In genomic region chr1:204564835-204565234, GRCh38 we compare ENCODE assay signal across 9 cellular contexts. TPM values are rescaled to one million over a fixed set of nuclear protein-coding genes. Genes with fewer than 3 reads are reported as not detected.
DNase-seq lines count a peak whose midpoint lies in the region; ATAC-seq and TF ChIP-seq lines count a peak whose summit lies in the region.
"Had no signal": no experiment of that assay in that cellular context is flagged by ENCODE, and none has a peak within 500 bp of the region (broad histone marks: within the 10 kb centered on the region; RNA-seq: fewer than 3 reads in every experiment).

No MANE protein-coding gene starts in this region.

- no peaks in the 10 kb centered on the region for H3K27me3 ChIP-seq in HCT116 (ENCODE audit: insufficient read depth, low read length)
- H3K27me3 ChIP-seq: neural progenitor cell had no signal

- no peak overlapping the region for H3K27ac ChIP-seq in HCT116 (ENCODE audit: low read depth, low read length)
- H3K27ac ChIP-seq: neural progenitor cell had no signal

- H3K9ac ChIP-seq in HCT116 (ENCODE audit: low read length), result no peak overlapping the region
- H3K9ac ChIP-seq: neural progenitor cell had no signal

- no peak for TF ChIP-seq RAD21 in HCT116 (IDR thresholded peaks at IDR 0.05; ENCODE audit: low read depth)

- POLR2A ChIA-PET in activated CD4-positive, alpha-beta T cell treated with anti-CD3 and anti-CD28 coated beads for 36 hours (lab: Charles Lee), result interaction anchor here (1.3 kb wide), 1 partner anchor 199 kb away, joined by 5 read pairs; no protein-coding TSS in a partner anchor
- POLR2A ChIA-PET in HCT116 (lab: Charles Lee), result interaction anchor here (1.1 to 1.3 kb wide), 2 partner anchors 240 to 242 kb away, joined by 4 to 6 read pairs; no protein-coding TSS in a partner anchor

- CTCF ChIA-PET in activated CD4-positive, alpha-beta T cell treated with anti-CD3 and anti-CD28 coated beads for 36 hours (lab: Charles Lee), result interaction anchor here (0.9 to 6.8 kb wide), 21 partner anchors 8 to 256 kb away, joined by 3 to 126 read pairs (median 5); no protein-coding TSS in a partner anchor
- CTCF ChIA-PET in HCT116 (lab: Charles Lee), result interaction anchor here (1.3 to 5.8 kb wide), 6 partner anchors 196 to 377 kb away, joined by 6 to 192 read pairs (median 18); no protein-coding TSS in a partner anchor

- intact Hi-C loops in activated CD4-positive, alpha-beta T cell treated with anti-CD3 and anti-CD28 coated beads for 36 hours (cut with DNase I, micrococcal nuclease), result loop anchor here (1.0 to 5.0 kb wide), 4 partner anchors 44 to 242 kb away; partner anchors contain the start of gene MDM4 (in 1 of the 2)
- intact Hi-C loops in HCT116 (cut with micrococcal nuclease), result loop anchor here (1.0 to 10.0 kb wide), 3 partner anchors 200 to 380 kb away; no protein-coding TSS in a partner anchor

- no peaks in the 10 kb centered on the region for H3K27me3 Mint-ChIP-seq in activated CD4-positive, alpha-beta T cell treated with anti-CD3 and anti-CD28 coated beads for 36 hours
- H3K27me3 Mint-ChIP-seq in progenitor cell of endocrine pancreas, result no peaks in the 10 kb centered on the region

- no peaks in the 10 kb centered on the region for H3K9me3 ChIP-seq in HCT116 (ENCODE audit: control insufficient read depth in 1 of 2, insufficient read depth in 1 of 2, low read depth in 1 of 2, low read length in 2 of 2)

- H3K36me3 Mint-ChIP-seq in activated CD4-positive, alpha-beta T cell treated with anti-CD3 and anti-CD28 coated beads for 36 hours (ENCODE audit: low read depth), result peaks cover 20% of the 10 kb centered on the region
- peaks cover 11% of the 10 kb centered on the region for H3K36me3 Mint-ChIP-seq in progenitor cell of endocrine pancreas (ENCODE audit: insufficient read depth)
- H3K36me3 Mint-ChIP-seq: neural progenitor cell had no signal

- peaks cover 16 to 34% of the 10 kb centered on the region in 2 experiments for H3K4me1 ChIP-seq in HCT116 (ENCODE audit: control insufficient read depth in 1 of 2, insufficient read depth in 2 of 2, low read length in 2 of 2)

- H3K36me3 ChIP-seq in HCT116 (ENCODE audit: control insufficient read depth in 1 of 2, insufficient read depth in 2 of 2, low read length in 2 of 2), result no peaks in the 10 kb centered on the region
- H3K36me3 ChIP-seq: neural progenitor cell had no signal

- H3K4me3 Mint-ChIP-seq in activated CD4-positive, alpha-beta T cell treated with anti-CD3 and anti-CD28 coated beads for 36 hours, result no peak overlapping the region
- H3K4me3 Mint-ChIP-seq in progenitor cell of endocrine pancreas (ENCODE audit: low read depth), result no peak overlapping the region
- H3K4me3 Mint-ChIP-seq: neural progenitor cell had no signal

- peak overlapping the region; percentile 55 for H3K27ac Mint-ChIP-seq in activated CD4-positive, alpha-beta T cell treated with anti-CD3 and anti-CD28 coated beads for 36 hours
- peak overlapping the region; percentile 59 for H3K27ac Mint-ChIP-seq in progenitor cell of endocrine pancreas
- H3K27ac Mint-ChIP-seq: neural progenitor cell had no signal

- no peak overlapping the region for H2AFZ ChIP-seq in HCT116 (ENCODE audit: low read depth, low read length, poor library complexity, severe bottlenecking)
- H2AFZ ChIP-seq: neural progenitor cell had no signal

- H4K20me1 ChIP-seq in HCT116 (ENCODE audit: insufficient read depth), result no peaks in the 10 kb centered on the region

- TF ChIP-seq CTCF in HCT116 (IDR thresholded peaks at IDR 0.05 in 2 of 3, conservative IDR thresholded peaks at IDR 0.05 in 1 of 3; ENCODE audit: borderline replicate concordance in 1 of 3, insufficient read depth in 1 of 3, low read depth in 2 of 3, low read length in 2 of 3) (no peak), progenitor cell of endocrine pancreas (IDR thresholded peaks at IDR 0.05; ENCODE audit: unreplicated experiment) (no peak)

- H3K79me2 ChIP-seq in HCT116 (ENCODE audit: insufficient read depth, low read length), result no peaks in the 10 kb centered on the region

- H3K4me2 ChIP-seq in HCT116 (ENCODE audit: low read length), result peak overlapping the region; percentile 57; the same call in 1 of the 2 replicates
- H3K4me2 ChIP-seq: neural progenitor cell had no signal

- peak; percentile 40 for DNase-seq in activated CD4-positive, alpha-beta T cell treated with anti-CD3 and anti-CD28 coated beads for 36 hours
- DNase-seq in activated CD4-positive, alpha-beta T cell treated with anti-CD3 and anti-CD28 coated beads, Interleukin-2, amount 50 U/mL, for 4 hours, result no peak
- DNase-seq in HCT116 (ENCODE audit: low read depth, low spot score) (no peak), NAMALWA (ENCODE audit: low spot score) (peak; percentile 65), progenitor cell of endocrine pancreas (ENCODE audit: low spot score, unreplicated experiment) (no peak), NCI-H2107 (lab: John Stamatoyannopoulos, UW) (no peak), HuH-7 (ENCODE audit: low spot score) (no peak), DMS 273 treated with DMSO at 0.1 percent for 48 hours (lab: John Stamatoyannopoulos, UW) (no peak)

- H3K9me3 Mint-ChIP-seq in activated CD4-positive, alpha-beta T cell treated with anti-CD3 and anti-CD28 coated beads for 36 hours (ENCODE audit: low read depth), result no peaks in the 10 kb centered on the region
- H3K9me3 Mint-ChIP-seq in progenitor cell of endocrine pancreas (ENCODE audit: low read depth), result no peaks in the 10 kb centered on the region
- H3K9me3 Mint-ChIP-seq: neural progenitor cell had no signal

- no TSS peak for BruUV-seq in HCT116 (replicated peaks; lab: Mats Ljungman, UMichigan)

- H3K9me2 ChIP-seq in HCT116 (ENCODE audit: insufficient read depth), result no peaks in the 10 kb centered on the region

- peaks cover 60% of the 10 kb centered on the region for H3K4me1 Mint-ChIP-seq in activated CD4-positive, alpha-beta T cell treated with anti-CD3 and anti-CD28 coated beads for 36 hours
- H3K4me1 Mint-ChIP-seq in progenitor cell of endocrine pancreas (ENCODE audit: low read depth), result peaks cover 24% of the 10 kb centered on the region

- ATAC-seq in activated CD4-positive, alpha-beta T cell treated with anti-CD3 and anti-CD28 coated beads for 36 hours, result peak; percentile 12
- no peak for ATAC-seq in HCT116

- no peak for TF ChIP-seq POLR2A in HCT116 (IDR thresholded peaks at IDR 0.05; ENCODE audit: borderline replicate concordance, extremely low read depth, insufficient read depth, insufficient read length)

- RAD21 ChIA-PET in HCT116 (lab: Charles Lee; ENCODE audit: low non-redundant PET in 1 of 2, low total read pairs in 2 of 2, uncharacterized antibody in 2 of 2, unreplicated experiment in 2 of 2), result interaction anchor here (1.4 to 1.6 kb wide), 2 partner anchors 199 to 243 kb away, joined by 4 to 21 read pairs; no protein-coding TSS in a partner anchor

- H3K4me3 ChIP-seq in HCT116 (replicated peaks in 1 of 2; ENCODE audit: low read depth in 1 of 2, low read length in 2 of 2), result no peak overlapping the region
- H3K4me3 ChIP-seq: neural progenitor cell had no signal

TF ChIP-seq in HCT116, 20 proteins besides CTCF, POLR2A, EP300 and RAD21:
- no peak for TF ChIP-seq EGR1 (IDR thresholded peaks at IDR 0.05; ENCODE audit: low read depth)
- no peak for TF ChIP-seq TCF7L2 (IDR thresholded peaks at IDR 0.05; ENCODE audit: borderline replicate concordance, extremely low read depth, insufficient read depth, insufficient read length)
- TF ChIP-seq JUND (IDR thresholded peaks at IDR 0.05), result no peak
- TF ChIP-seq SIN3A (IDR thresholded peaks at IDR 0.05; ENCODE audit: low read depth), result no peak
- no peak for TF ChIP-seq POLR2AphosphoS5 (IDR thresholded peaks at IDR 0.05; ENCODE audit: low read depth, low read length)
- no peak for TF ChIP-seq ZFX (IDR thresholded peaks at IDR 0.05)
- no peak for TF ChIP-seq REST (IDR thresholded peaks at IDR 0.05; ENCODE audit: low read depth)
- no peak for TF ChIP-seq CBX3 (IDR thresholded peaks at IDR 0.05; ENCODE audit: low read depth)
- no peak for TF ChIP-seq YY1 (IDR thresholded peaks at IDR 0.05; ENCODE audit: extremely low read depth, insufficient replicate concordance, low read depth, low read length)
- TF ChIP-seq SP1 (IDR thresholded peaks at IDR 0.05; ENCODE audit: low read depth), result no peak
- TF ChIP-seq FOSL1 (IDR thresholded peaks at IDR 0.05; ENCODE audit: low read depth), result no peak

RNA-seq across cellular contexts. Expression of gene MDM4, which starts 48.6 kb away (rescaled TPM):
- 10 to 100 TPM; 89.1 to 94.6 TPM for total RNA-seq in activated CD4-positive, alpha-beta T cell treated with anti-CD3 and anti-CD28 coated beads for 36 hours
- total RNA-seq in HCT116 (2021; ENCODE audit: unreplicated experiment), result 79.5 TPM
- 12.9 and 14.7 TPM in 2 replicates for polyA plus RNA-seq in HCT116 (2012)
- 123 and 127 TPM in 2 replicates for total RNA-seq in progenitor cell of endocrine pancreas

Comparison
In these comparisons a context has a peak if more than half of its experiments do, and no peak if none do; other contexts are left out.
1. DNase-seq: peak in activated CD4-positive, alpha-beta T cell treated with anti-CD3 and anti-CD28 coated beads for 36 hours (single experiment) and NAMALWA (single experiment); none in activated CD4-positive, alpha-beta T cell treated with anti-CD3 and anti-CD28 coated beads, Interleukin-2, amount 50 U/mL, for 4 hours (0 of 2), HCT116 (single experiment), progenitor cell of endocrine pancreas (single experiment), NCI-H2107 (single experiment), HuH-7 (single experiment) and DMS 273 treated with DMSO at 0.1 percent for 48 hours (single experiment).